ENCODE assay signal across 9 cellular contexts in the genomic region with DNA sequence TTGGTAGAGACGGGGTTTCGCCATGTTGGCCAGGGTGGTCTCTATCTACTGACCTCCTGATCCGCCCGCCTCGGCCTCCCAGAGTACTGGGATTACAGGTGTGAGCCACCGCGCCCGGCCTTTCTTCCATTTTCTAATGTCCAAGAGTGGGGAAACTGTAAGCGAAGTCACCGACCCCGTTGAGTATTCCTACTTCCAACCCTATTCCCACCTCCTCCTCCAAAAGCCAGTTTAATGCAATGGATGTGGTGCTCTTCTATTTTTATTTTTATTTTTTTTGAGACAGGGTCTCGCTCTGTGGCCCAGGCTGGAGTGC. TPM values are rescaled to one million over a fixed set of nuclear protein-coding genes. Genes with fewer than 3 reads are reported as not detected.
DNase-seq lines count a peak whose midpoint lies in the region; ATAC-seq and TF ChIP-seq lines count a peak whose summit lies in the region.
"Had no signal": no experiment of that assay in that cellular context is flagged by ENCODE, and none has a peak within 500 bp of the region (broad histone marks: within the 10 kb centered on the region; RNA-seq: fewer than 3 reads in every experiment).

No MANE protein-coding gene starts in this region.

- H3K4me3 ChIP-seq in SJSA1: peak overlapping the region; percentile 90
- peak overlapping the region; percentile 14 for H3K4me3 ChIP-seq in fibroblast of mammary gland (ENCODE audit: control insufficient read depth, low read depth, low read length)
- H3K4me3 ChIP-seq in skeletal muscle tissue (ENCODE audit: low read length in 3 of 3): peak overlapping the region in 2 of 3 donors; percentile 29 to 90

- peak overlapping the region; percentile 91; the same call in 1 of the 2 replicates for H3K27ac ChIP-seq in SJSA1
- peak overlapping the region; percentile 93 for H3K27ac ChIP-seq in skeletal muscle tissue (ENCODE audit: low read depth, low read length)

- no peak for ATAC-seq in GM19452 (IDR thresholded peaks at IDR 0.05; ENCODE audit: unreplicated experiment)

- peak overlapping the region in 2 of 3 donors; percentile 84 to 90 for H3K9ac ChIP-seq in skeletal muscle tissue (ENCODE audit: low read depth in 1 of 3, low read length in 3 of 3)

- in situ Hi-C loops in GM18951 (cut with MboI; ENCODE audit: low sequenced_read_pairs, unreplicated experiment): no loop called here

- H3K27me3 ChIP-seq in SJSA1 (replicated peaks) (no peaks in the 10 kb centered on the region), skeletal muscle tissue (ENCODE audit: control insufficient read depth in 3 of 3, insufficient read depth in 3 of 3, low read length in 3 of 3) (no peaks in the 10 kb centered on the region)

- DNase-seq in SJSA1 (ENCODE audit: low read depth in 1 of 2, low spot score in 2 of 2) (no peak), fibroblast of mammary gland (ENCODE audit: low read depth) (no peak), NCI-H2029 (lab: John Stamatoyannopoulos, UW) (no peak), globus pallidus (ENCODE audit: low spot score) (no peak), NCI-H128 (lab: John Stamatoyannopoulos, UW; ENCODE audit: unreplicated experiment) (no peak)

- peak; percentile 37 for TF ChIP-seq POLR2A in GM18951 (IDR thresholded peaks at IDR 0.05; ENCODE audit: extremely low read depth, insufficient read depth, insufficient read length)

- no peak for TF ChIP-seq CTCF in fibroblast of mammary gland (conservative IDR thresholded peaks at IDR 0.05; ENCODE audit: control insufficient read depth, insufficient read depth, low read depth, low read length)

- no peaks in the 10 kb centered on the region for H3K9me3 ChIP-seq in SJSA1 (replicated peaks)
- no peaks in the 10 kb centered on the region for H3K9me3 ChIP-seq in skeletal muscle tissue (ENCODE audit: control insufficient read depth in 3 of 3, low read length in 3 of 3)

- no peaks in the 10 kb centered on the region for H3K4me1 ChIP-seq in SJSA1 (replicated peaks)
- peaks cover 5 to 16% (median 6%) of the 10 kb centered on the region in 3 donors for H3K4me1 ChIP-seq in skeletal muscle tissue (ENCODE audit: control insufficient read depth in 3 of 3, insufficient read depth in 3 of 3, low read length in 3 of 3)

- peaks cover 35% of the 10 kb centered on the region for H3K36me3 ChIP-seq in SJSA1
- peaks cover 19 to 22% (median 19%) of the 10 kb centered on the region in 3 donors for H3K36me3 ChIP-seq in skeletal muscle tissue (ENCODE audit: control insufficient read depth in 3 of 3, insufficient read depth in 3 of 3, low read length in 3 of 3)

RNA-seq across cellular contexts. Expression of a gene that starts 0.4 kb away (rescaled TPM):
- total RNA-seq in SJSA1 (2014; rRNA removed; shearing (Covaris generic)): not detected in 2 replicates
- total RNA-seq in skeletal muscle tissue: not detected
- total RNA-seq: RPMI7951 had no signal

RNA-seq across cellular contexts. Expression of a gene that starts 0.7 kb away (rescaled TPM):
- 17.2 and 18.7 TPM in 2 replicates for total RNA-seq in SJSA1 (2014; rRNA removed; shearing (Covaris generic))
- total RNA-seq in skeletal muscle tissue: 18.3 TPM

RNA-seq across cellular contexts. Expression of a gene that starts 19.3 kb away (rescaled TPM):
- total RNA-seq in SJSA1 (2014; rRNA removed; shearing (Covaris generic)): 23.9 and 38.2 TPM in 2 replicates
- 30.8 TPM for total RNA-seq in skeletal muscle tissue

RNA-seq across cellular contexts. Expression of a gene that starts 23.4 kb away (rescaled TPM):
- total RNA-seq in SJSA1 (2014; rRNA removed; shearing (Covaris generic)): not detected in 2 replicates
- not detected for total RNA-seq in skeletal muscle tissue
- total RNA-seq: RPMI7951 had no signal

RNA-seq across cellular contexts. Expression of a gene that starts 32.1 kb away (rescaled TPM):
- 4.2 and 8.1 TPM in 2 replicates for total RNA-seq in SJSA1 (2014; rRNA removed; shearing (Covaris generic))
- 2.6 TPM for total RNA-seq in skeletal muscle tissue

Comparison
In these comparisons a context has a peak if more than half of its experiments do, and no peak if none do; other contexts are left out.
1. H3K4me3 ChIP-seq: peak in every context shown above with its lines; median percentile 90 in SJSA1; 60 in skeletal muscle tissue; 14 in fibroblast of mammary gland.